Comparison of ENCODE assay signal across 17 cellular contexts in the genomic region with DNA sequence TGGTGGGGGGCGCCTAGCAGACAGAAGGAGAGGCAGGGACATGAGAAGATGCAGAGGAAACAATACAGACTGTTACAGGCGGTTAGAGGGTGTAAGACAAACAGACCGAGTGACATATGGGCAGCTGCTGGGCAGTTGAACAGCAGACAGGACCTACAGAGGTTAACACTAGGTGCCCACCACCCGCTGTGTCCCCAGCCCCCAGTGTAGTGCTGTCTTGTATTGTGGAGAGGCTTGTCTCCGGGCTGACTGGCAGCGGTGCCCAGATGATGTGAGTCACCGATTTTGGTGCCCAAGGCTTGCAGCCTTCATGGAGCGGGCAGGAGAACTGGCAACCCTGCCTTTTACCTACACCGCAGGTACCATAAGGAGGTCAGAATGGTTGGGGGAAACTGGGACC. TPM values are rescaled to one million over a fixed set of nuclear protein-coding genes. Genes with fewer than 3 reads are reported as not detected.
"Had no signal": no experiment of that assay in that cellular context is flagged by ENCODE, and none has a peak within 500 bp of the region (broad histone marks: within the 10 kb centered on the region; RNA-seq: fewer than 3 reads in every experiment).

No MANE protein-coding gene starts in this region.

- H3K9me3 ChIP-seq: Peyer's patch had no signal

- H3K27ac ChIP-seq: brain microvascular endothelial cell, cardiac muscle cell, Peyer's patch, SJSA1 had no signal

- ATAC-seq: activated CD4-positive, CD25-positive, alpha-beta regulatory T cell treated with anti-CD3 and anti-CD28 coated beads, Interleukin-2, amount 50 U/mL, for 24 hours; activated CD8-positive, alpha-beta T cell treated with anti-CD3 and anti-CD28 coated beads for 36 hours; activated naive CD4-positive, alpha-beta T cell treated with anti-CD3 and anti-CD28 coated beads, Interleukin-2, amount 50 U/mL, for 72 hours; activated T-cell treated with anti-CD3 and anti-CD28 coated beads, Interleukin-2, amount 50 U/mL, for 72 hours; SK-N-SH treated with all-trans-retinoic acid at 6 μM for 48 hours had no signal

- H3K4me3 ChIP-seq: cardiac muscle cell, Peyer's patch, SJSA1 had no signal

- DNase-seq: activated CD4-positive, alpha-beta T cell treated with anti-CD3 and anti-CD28 coated beads for 4 hours; activated CD8-positive, alpha-beta memory T cell treated with anti-CD3 and anti-CD28 coated beads, Interleukin-2, amount 50 U/mL, for 4 hours; activated CD8-positive, alpha-beta T cell treated with anti-CD3 and anti-CD28 coated beads for 36 hours; activated T-cell treated with anti-CD3 and anti-CD28 coated beads, Interleukin-2, amount 50 U/mL, for 72 hours; brain microvascular endothelial cell; Kasumi-1; NCI-H1092 treated with DMSO at 0.1 percent for 48 hours; NCI-H1417 treated with DMSO at 0.1 percent for 48 hours; NCI-H1694 treated with DMSO at 0.1 percent for 48 hours; NCI-H2081 treated with DMSO at 0.1 percent for 48 hours; NCI-H446; Peyer's patch had no signal

- H3K36me3 ChIP-seq: brain microvascular endothelial cell, cardiac muscle cell, Peyer's patch had no signal

RNA-seq across cellular contexts. Expression of a gene that starts 2.5 kb away (rescaled TPM):
- polyA plus RNA-seq: cardiac muscle cell had no signal

RNA-seq across cellular contexts. Expression of a gene that starts 29.6 kb away (rescaled TPM):
- polyA plus RNA-seq: cardiac muscle cell had no signal
